1 cellular context compared by ENCODE assay signal in genomic region chr1:36703526-36704208, GRCh38.
TF ChIP-seq lines count a peak whose summit lies in the region.

No MANE protein-coding gene starts in this region.

TF ChIP-seq in HEK293, 187 proteins besides CTCF, POLR2A, EP300 and RAD21 (continued from another document):
- TF ChIP-seq, protein P1, sequence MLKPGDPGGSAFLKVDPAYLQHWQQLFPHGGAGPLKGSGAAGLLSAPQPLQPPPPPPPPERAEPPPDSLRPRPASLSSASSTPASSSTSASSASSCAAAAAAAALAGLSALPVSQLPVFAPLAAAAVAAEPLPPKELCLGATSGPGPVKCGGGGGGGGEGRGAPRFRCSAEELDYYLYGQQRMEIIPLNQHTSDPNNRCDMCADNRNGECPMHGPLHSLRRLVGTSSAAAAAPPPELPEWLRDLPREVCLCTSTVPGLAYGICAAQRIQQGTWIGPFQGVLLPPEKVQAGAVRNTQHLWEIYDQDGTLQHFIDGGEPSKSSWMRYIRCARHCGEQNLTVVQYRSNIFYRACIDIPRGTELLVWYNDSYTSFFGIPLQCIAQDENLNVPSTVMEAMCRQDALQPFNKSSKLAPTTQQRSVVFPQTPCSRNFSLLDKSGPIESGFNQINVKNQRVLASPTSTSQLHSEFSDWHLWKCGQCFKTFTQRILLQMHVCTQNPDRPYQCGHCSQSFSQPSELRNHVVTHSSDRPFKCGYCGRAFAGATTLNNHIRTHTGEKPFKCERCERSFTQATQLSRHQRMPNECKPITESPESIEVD (tag by site-specific recombination; IDR thresholded peaks at IDR 0.05), result no peak
- TF ChIP-seq ZFHX2 (tag by site-specific recombination; conservative IDR thresholded peaks at IDR 0.05) (peak; percentile 28; the same call in 1 of the 2 replicates), ZNF518A (tag by site-specific recombination; conservative IDR thresholded peaks at IDR 0.05; ENCODE audit: low read depth) (no peak), ZNF677 (tag by site-specific recombination; IDR thresholded peaks at IDR 0.05) (no peak), ZNF19 (tag by site-specific recombination; IDR thresholded peaks at IDR 0.05; ENCODE audit: low read depth) (no peak)
